20 cellular contexts compared by ENCODE assay signal in genomic region chr9:122053546-122053945, GRCh38. TPM values are rescaled to one million over a fixed set of nuclear protein-coding genes. Genes with fewer than 3 reads are reported as not detected.
DNase-seq lines count a peak whose midpoint lies in the region; ATAC-seq and TF ChIP-seq lines count a peak whose summit lies in the region.
"Had no signal": no experiment of that assay in that cellular context is flagged by ENCODE, and none has a peak within 500 bp of the region (broad histone marks: within the 10 kb centered on the region; RNA-seq: fewer than 3 reads in every experiment).

No MANE protein-coding gene starts in this region.

- no peak for TF ChIP-seq EP300 in suprapubic skin (IDR thresholded peaks at IDR 0.05)

- no peak overlapping the region for H3K4me3 ChIP-seq in suprapubic skin
- H3K4me3 ChIP-seq: breast epithelium, colonic mucosa, esophagus squamous epithelium, gastroesophageal sphincter, thyroid gland had no signal

- H3K4me1 ChIP-seq in foreskin keratinocyte (peaks cover 6% of the 10 kb centered on the region), suprapubic skin (peaks cover 15% of the 10 kb centered on the region)
- H3K4me1 ChIP-seq: breast epithelium, colonic mucosa, esophagus squamous epithelium, thyroid gland had no signal

- TF ChIP-seq CTCF in foreskin keratinocyte (conservative IDR thresholded peaks at IDR 0.05) = no peak
- TF ChIP-seq CTCF in suprapubic skin (IDR thresholded peaks at IDR 0.05) = no peak

- no peaks in the 10 kb centered on the region for H3K27me3 ChIP-seq in foreskin keratinocyte
- no peaks in the 10 kb centered on the region for H3K27me3 ChIP-seq in suprapubic skin
- H3K27me3 ChIP-seq: breast epithelium, colonic mucosa, esophagus squamous epithelium, gastroesophageal sphincter, thyroid gland had no signal

- H3K27ac ChIP-seq in foreskin keratinocyte (no peak overlapping the region), suprapubic skin (peak overlapping the region; percentile 43)
- H3K27ac ChIP-seq: breast epithelium, colonic mucosa, esophagus squamous epithelium, gastroesophageal sphincter, KMS-11, thyroid gland had no signal

- 47% methylated on average over 12 of the region's 12 CpGs for WGBS in suprapubic skin

- DNase-seq in GM03348 (ENCODE audit: low spot score) = peak; percentile 52
- DNase-seq in NCI-H748 treated with DMSO at 0.1 percent for 48 hours (lab: John Stamatoyannopoulos, UW) = peak; percentile 29
- peak in 1 of 2 donors; percentile 80 for DNase-seq in foreskin keratinocyte
- DNase-seq in suprapubic skin (ENCODE audit: low spot score in 2 of 2) = no peak
- no peak for DNase-seq in NCI-H345 (lab: John Stamatoyannopoulos, UW)
- DNase-seq in midbrain (lab: John Stamatoyannopoulos, UW) = no peak
- DNase-seq: activated CD4-positive, CD25-positive, alpha-beta regulatory T cell treated with anti-CD3 and anti-CD28 coated beads, Interleukin-2, amount 50 U/mL, for 72 hours; activated CD8-positive, alpha-beta T cell treated with anti-CD3 and anti-CD28 coated beads, Interleukin-2, amount 10 ng/mL, durations not matched to agents 7 days and 5 days; CD8-positive, alpha-beta memory T cell; colonic mucosa; DMS153; esophagus squamous epithelium; stimulated activated CD4-positive, alpha-beta T cell treated with anti-CD3 and anti-CD28 coated beads, Interleukin-15, amount 100 ng/mL, for 24 hours; stimulated activated naive CD8-positive, alpha-beta T cell treated with anti-CD3 and anti-CD28 coated beads, Interleukin-15, Interleukin-2, amounts not matched to agents 100 U/mL and 50 U/mL, for 24 hours; thyroid gland had no signal

- no peak for TF ChIP-seq POLR2A in suprapubic skin (IDR thresholded peaks at IDR 0.05)

- H3K9me3 ChIP-seq in suprapubic skin = no peaks in the 10 kb centered on the region
- H3K9me3 ChIP-seq: breast epithelium, colonic mucosa, esophagus squamous epithelium, gastroesophageal sphincter, thyroid gland had no signal

- no peaks in the 10 kb centered on the region for H3K36me3 ChIP-seq in suprapubic skin
- H3K36me3 ChIP-seq: breast epithelium, colonic mucosa, esophagus squamous epithelium, thyroid gland had no signal

- ATAC-seq in foreskin keratinocyte (peak; percentile 59), GM18868 (IDR thresholded peaks at IDR 0.05; ENCODE audit: unreplicated experiment) (no peak)
- ATAC-seq: activated CD8-positive, alpha-beta T cell treated with anti-CD3 and anti-CD28 coated beads, Interleukin-2, amount 10 ng/mL, durations not matched to agents 7 days and 5 days; gastroesophageal sphincter; Panc1; stimulated activated naive CD8-positive, alpha-beta T cell treated with anti-CD3 and anti-CD28 coated beads, Interleukin-15, Interleukin-2, amounts not matched to agents 100 U/mL and 50 U/mL, for 24 hours had no signal

RNA-seq across cellular contexts. Expression of gene TTLL11, which starts 39.6 kb away (rescaled TPM):
- total RNA-seq in foreskin keratinocyte (9.7 and 12.1 TPM in 2 replicates), suprapubic skin (10 to 100 TPM in 2 of 4 donors, 1 to 10 TPM in 2; 7.2 to 12.1 (median 9.9) TPM)
- polyA plus RNA-seq in foreskin keratinocyte = 6.1 and 6.9 TPM in 2 replicates

Comparison
In these comparisons a context has a peak if more than half of its experiments do, and no peak if none do; other contexts are left out.
1. DNase-seq: peak in GM03348 (single experiment) and NCI-H748 treated with DMSO at 0.1 percent for 48 hours (single experiment); none in suprapubic skin (0 of 2), NCI-H345 (single experiment) and midbrain (single experiment).